15 cellular contexts compared by ENCODE assay signal in genomic region chr16:976389-976931, GRCh38. TPM values are rescaled to one million over a fixed set of nuclear protein-coding genes. Genes with fewer than 3 reads are reported as not detected.
DNase-seq lines count a peak whose midpoint lies in the region; ATAC-seq, FAIRE-seq and TF ChIP-seq lines count a peak whose summit lies in the region.
"Had no signal": no experiment of that assay in that cellular context is flagged by ENCODE, and none has a peak within 500 bp of the region (broad histone marks: within the 10 kb centered on the region; RNA-seq: fewer than 3 reads in every experiment).

No MANE protein-coding gene starts in this region.

- peak; percentile 62 for ATAC-seq in activated CD8-positive, alpha-beta T cell treated with anti-CD3 and anti-CD28 coated beads for 36 hours
- ATAC-seq: PC-3 had no signal

- H3K9ac ChIP-seq in kidney (ENCODE audit: low read length in 2 of 2) = no peak overlapping the region

- H3K4me3 Mint-ChIP-seq in activated CD4-positive, alpha-beta memory T cell treated with anti-CD3 and anti-CD28 coated beads for 36 hours = no peak overlapping the region
- no peak overlapping the region for H3K4me3 Mint-ChIP-seq in activated CD4-positive, alpha-beta memory T cell treated with anti-CD3 and anti-CD28 coated beads, Interleukin-2, amount 10 ng/mL, durations not matched to agents 7 days and 5 days
- no peak overlapping the region for H3K4me3 Mint-ChIP-seq in activated CD8-positive, alpha-beta T cell treated with anti-CD3 and anti-CD28 coated beads for 36 hours
- H3K4me3 Mint-ChIP-seq: activated B cell treated with CpG ODN at 0.5 μM for 24 hours had no signal

- H3K27ac ChIP-seq in kidney (ENCODE audit: low read depth in 2 of 2, low read length in 2 of 2) = no peak overlapping the region
- H3K27ac ChIP-seq: upper lobe of left lung had no signal

- intact Hi-C loops in activated CD4-positive, alpha-beta memory T cell treated with anti-CD3 and anti-CD28 coated beads for 36 hours (cut with micrococcal nuclease) = no loop called here
- intact Hi-C loops in activated CD8-positive, alpha-beta T cell treated with anti-CD3 and anti-CD28 coated beads for 36 hours (cut with micrococcal nuclease) = no loop called here
- intact Hi-C loops in kidney (cut with DNase I) = no loop called here

- H3K9me3 ChIP-seq in kidney (ENCODE audit: control insufficient read depth in 1 of 2, low read length in 2 of 2) = no peaks in the 10 kb centered on the region
- H3K9me3 ChIP-seq: upper lobe of left lung had no signal

- POLR2A ChIA-PET in activated CD4-positive, alpha-beta memory T cell treated with anti-CD3 and anti-CD28 coated beads for 36 hours (lab: Charles Lee) = no interaction called here
- POLR2A ChIA-PET in activated CD4-positive, alpha-beta memory T cell treated with anti-CD3 and anti-CD28 coated beads, Interleukin-2, amount 10 ng/mL, durations not matched to agents 7 days and 5 days (lab: Charles Lee) = no interaction called here
- POLR2A ChIA-PET in activated CD8-positive, alpha-beta T cell treated with anti-CD3 and anti-CD28 coated beads for 36 hours (lab: Charles Lee) = interaction anchor here (0.9 to 1.7 kb wide), 3 partner anchors 13 to 340 kb away, joined by 3 to 4 read pairs (median 3); no protein-coding TSS in a partner anchor

- no peaks in the 10 kb centered on the region for H3K9me3 Mint-ChIP-seq in activated CD4-positive, alpha-beta memory T cell treated with anti-CD3 and anti-CD28 coated beads for 36 hours
- H3K9me3 Mint-ChIP-seq in activated CD4-positive, alpha-beta memory T cell treated with anti-CD3 and anti-CD28 coated beads, Interleukin-2, amount 10 ng/mL, durations not matched to agents 7 days and 5 days = no peaks in the 10 kb centered on the region
- H3K9me3 Mint-ChIP-seq in activated CD8-positive, alpha-beta T cell treated with anti-CD3 and anti-CD28 coated beads for 36 hours = no peaks in the 10 kb centered on the region
- H3K9me3 Mint-ChIP-seq: activated B cell treated with CpG ODN at 0.5 μM for 24 hours had no signal

- H3K27ac Mint-ChIP-seq in activated CD4-positive, alpha-beta memory T cell treated with anti-CD3 and anti-CD28 coated beads for 36 hours = no peak overlapping the region
- H3K27ac Mint-ChIP-seq in activated CD4-positive, alpha-beta memory T cell treated with anti-CD3 and anti-CD28 coated beads, Interleukin-2, amount 10 ng/mL, durations not matched to agents 7 days and 5 days = no peak overlapping the region
- H3K27ac Mint-ChIP-seq in activated CD8-positive, alpha-beta T cell treated with anti-CD3 and anti-CD28 coated beads for 36 hours = no peak overlapping the region
- H3K27ac Mint-ChIP-seq: activated B cell treated with CpG ODN at 0.5 μM for 24 hours had no signal

- no peak overlapping the region for H3K4me3 ChIP-seq in kidney (ENCODE audit: low read length in 2 of 2)
- H3K4me3 ChIP-seq: lung, upper lobe of left lung had no signal

- H3K36me3 Mint-ChIP-seq in activated CD4-positive, alpha-beta memory T cell treated with anti-CD3 and anti-CD28 coated beads for 36 hours = no peaks in the 10 kb centered on the region
- no peaks in the 10 kb centered on the region for H3K36me3 Mint-ChIP-seq in activated CD4-positive, alpha-beta memory T cell treated with anti-CD3 and anti-CD28 coated beads, Interleukin-2, amount 10 ng/mL, durations not matched to agents 7 days and 5 days (ENCODE audit: low read depth)
- no peaks in the 10 kb centered on the region for H3K36me3 Mint-ChIP-seq in activated CD8-positive, alpha-beta T cell treated with anti-CD3 and anti-CD28 coated beads for 36 hours (ENCODE audit: low read depth)

- peaks cover 6% of the 10 kb centered on the region for H3K4me1 Mint-ChIP-seq in activated CD4-positive, alpha-beta memory T cell treated with anti-CD3 and anti-CD28 coated beads for 36 hours (ENCODE audit: low read depth)
- H3K4me1 Mint-ChIP-seq in activated CD4-positive, alpha-beta memory T cell treated with anti-CD3 and anti-CD28 coated beads, Interleukin-2, amount 10 ng/mL, durations not matched to agents 7 days and 5 days = peaks cover 9% of the 10 kb centered on the region
- H3K4me1 Mint-ChIP-seq in activated CD8-positive, alpha-beta T cell treated with anti-CD3 and anti-CD28 coated beads for 36 hours (ENCODE audit: low read depth) = peaks cover 10% of the 10 kb centered on the region

- no peaks in the 10 kb centered on the region for H3K36me3 ChIP-seq in kidney (ENCODE audit: control insufficient read depth in 1 of 2, insufficient read depth in 2 of 2, low read length in 2 of 2)
- H3K36me3 ChIP-seq: upper lobe of left lung had no signal

- peak; percentile 62 for DNase-seq in activated CD4-positive, alpha-beta memory T cell treated with anti-CD3 and anti-CD28 coated beads for 36 hours
- no peak for DNase-seq in activated CD4-positive, alpha-beta memory T cell treated with anti-CD3 and anti-CD28 coated beads, Interleukin-2, amount 10 ng/mL, durations not matched to agents 7 days and 5 days
- peak; percentile 66 for DNase-seq in activated CD8-positive, alpha-beta T cell treated with anti-CD3 and anti-CD28 coated beads for 36 hours
- DNase-seq in kidney (peak; percentile 39), NCI-H128 (lab: John Stamatoyannopoulos, UW; ENCODE audit: unreplicated experiment) (no peak), GM19239 (ENCODE audit: insufficient read length, low spot score) (no peak), midbrain (lab: John Stamatoyannopoulos, UW) (no peak)
- DNase-seq in stimulated activated CD4-positive, alpha-beta T cell treated with anti-CD3 and anti-CD28 coated beads, Interleukin-4, amount 100 ng/mL, for 24 hours = peak; percentile 32
- DNase-seq: activated B cell treated with CpG ODN at 0.5 μM for 24 hours, NCI-H1694 treated with DMSO at 0.1 percent for 48 hours, NCI-H526 treated with DMSO at 0.1 percent for 48 hours, PC-3 had no signal

- no peaks in the 10 kb centered on the region for H3K27me3 Mint-ChIP-seq in activated CD4-positive, alpha-beta memory T cell treated with anti-CD3 and anti-CD28 coated beads for 36 hours
- H3K27me3 Mint-ChIP-seq in activated CD4-positive, alpha-beta memory T cell treated with anti-CD3 and anti-CD28 coated beads, Interleukin-2, amount 10 ng/mL, durations not matched to agents 7 days and 5 days = peaks cover 24% of the 10 kb centered on the region
- H3K27me3 Mint-ChIP-seq in activated CD8-positive, alpha-beta T cell treated with anti-CD3 and anti-CD28 coated beads for 36 hours = peaks cover 1% of the 10 kb centered on the region

- FAIRE-seq in kidney (lab: Jason Lieb, UNC) (no peak), GM19239 (lab: Jason Lieb, UNC) (no peak)
- FAIRE-seq: GM12892 had no signal

- peaks cover 0 to 3% of the 10 kb centered on the region in 2 donors for H3K4me1 ChIP-seq in kidney (ENCODE audit: control insufficient read depth in 1 of 2, insufficient read depth in 1 of 2, low read depth in 1 of 2, low read length in 2 of 2)

- TF ChIP-seq CTCF in activated CD8-positive, alpha-beta T cell treated with anti-CD3 and anti-CD28 coated beads for 36 hours (IDR thresholded peaks at IDR 0.05) = no peak
- TF ChIP-seq CTCF in kidney (IDR thresholded peaks at IDR 0.05; ENCODE audit: borderline replicate concordance, extremely low read depth, insufficient read depth) = no peak

- CTCF ChIA-PET in activated CD4-positive, alpha-beta memory T cell treated with anti-CD3 and anti-CD28 coated beads for 36 hours (lab: Charles Lee) = interaction anchor here (1.3 kb wide), 1 partner anchor 79 kb away, joined by 3 read pairs; no protein-coding TSS in a partner anchor
- CTCF ChIA-PET in activated CD4-positive, alpha-beta memory T cell treated with anti-CD3 and anti-CD28 coated beads, Interleukin-2, amount 10 ng/mL, durations not matched to agents 7 days and 5 days (lab: Charles Lee) = no interaction called here
- CTCF ChIA-PET in activated CD8-positive, alpha-beta T cell treated with anti-CD3 and anti-CD28 coated beads for 36 hours (lab: Charles Lee) = interaction anchor here (1.1 kb wide), 1 partner anchor 127 kb away, joined by 3 read pairs; no protein-coding TSS in a partner anchor

RNA-seq across cellular contexts. Expression of gene SOX8, which starts 5.1 kb away (rescaled TPM):
- 1 to 10 TPM; 2.0 to 2.6 TPM for total RNA-seq in activated CD4-positive, alpha-beta memory T cell treated with anti-CD3 and anti-CD28 coated beads for 36 hours
- total RNA-seq in activated CD4-positive, alpha-beta memory T cell treated with anti-CD3 and anti-CD28 coated beads, Interleukin-2, amount 10 ng/mL, durations not matched to agents 7 days and 5 days = under 1 TPM; 0.10 to 0.13 TPM
- total RNA-seq in activated CD8-positive, alpha-beta T cell treated with anti-CD3 and anti-CD28 coated beads for 36 hours = 1 to 10 TPM; 1.6 to 2.1 TPM
- total RNA-seq in kidney = 1.0 TPM
- polyA plus RNA-seq in kidney (ENCODE audit: insufficient read depth, low read depth, low replicate concordance) = 0.17 TPM

RNA-seq across cellular contexts. Expression of gene LMF1, which starts 5.7 kb away (rescaled TPM):
- 10 to 100 TPM; 14.4 to 15.4 TPM for total RNA-seq in activated CD4-positive, alpha-beta memory T cell treated with anti-CD3 and anti-CD28 coated beads for 36 hours
- 10 to 100 TPM; 21.3 to 22.6 TPM for total RNA-seq in activated CD4-positive, alpha-beta memory T cell treated with anti-CD3 and anti-CD28 coated beads, Interleukin-2, amount 10 ng/mL, durations not matched to agents 7 days and 5 days
- 1 to 10 TPM; 8.7 to 9.7 TPM for total RNA-seq in activated CD8-positive, alpha-beta T cell treated with anti-CD3 and anti-CD28 coated beads for 36 hours
- total RNA-seq in kidney = 28.6 TPM
- polyA plus RNA-seq in kidney (ENCODE audit: insufficient read depth, low read depth, low replicate concordance) = 15.4 TPM

Comparison
In these comparisons a context has a peak if more than half of its experiments do, and no peak if none do; other contexts are left out.
1. DNase-seq: peak in activated CD4-positive, alpha-beta memory T cell treated with anti-CD3 and anti-CD28 coated beads for 36 hours (single experiment), activated CD8-positive, alpha-beta T cell treated with anti-CD3 and anti-CD28 coated beads for 36 hours (single experiment), kidney (single experiment) and stimulated activated CD4-positive, alpha-beta T cell treated with anti-CD3 and anti-CD28 coated beads, Interleukin-4, amount 100 ng/mL, for 24 hours (single experiment); none in activated CD4-positive, alpha-beta memory T cell treated with anti-CD3 and anti-CD28 coated beads, Interleukin-2, amount 10 ng/mL, durations not matched to agents 7 days and 5 days (single experiment), NCI-H128 (single experiment), GM19239 (single experiment) and midbrain (single experiment).